Comparison of ENCODE assay signal across 8 cellular contexts in genomic region chr10:104337985-104338735, GRCh38. TPM values are rescaled to one million over a fixed set of nuclear protein-coding genes. Genes with fewer than 3 reads are reported as not detected.
DNase-seq lines count a peak whose midpoint lies in the region; ATAC-seq, FAIRE-seq and TF ChIP-seq lines count a peak whose summit lies in the region.

Gene ITPRIP, minus strand, starts transcription at chr10:104338465. Its CDS starts 22,414 bp downstream, at chr10:104316051.

- peaks cover 18% of the 10 kb centered on the region for H3K23me2 ChIP-seq in H1 (ENCODE audit: low read depth, low read length)

- H4K20me1 ChIP-seq in H1 (replicated peaks in 1 of 2; ENCODE audit: control insufficient read depth in 1 of 2, insufficient read depth in 2 of 2, low read length in 2 of 2) = peaks cover under 1 to 9% of the 10 kb centered on the region in 2 experiments

- H2BK5ac ChIP-seq in H1 (ENCODE audit: low read depth, low read length) = peak within 1 kb of the TSS; percentile 89

- peak within 1 kb of the TSS; percentile 94 for H2BK12ac ChIP-seq in H1 (ENCODE audit: low read depth, low read length)

- no peak within 1 kb of the TSS for H3K23ac ChIP-seq in H1 (ENCODE audit: insufficient read length)

- WGBS in H1 (ENCODE audit: extremely low coverage in 1 of 2, insufficient coverage in 1 of 2, insufficient read length in 1 of 2, insufficient replicate concordance in 2 of 2, low coverage in 1 of 2, low lambda C conversion rate in 2 of 2, missing lambda C conversion rate in 1 of 2), 2 experiments = 0% methylated on average over 70 of the region's 70 CpGs; no CpG with 5 or more reads in 1 of the 2 experiments

- no peaks in the 10 kb centered on the region for H3K36me3 ChIP-seq in H1 (ENCODE audit: control insufficient read depth in 2 of 4, insufficient read depth in 4 of 4, low read length in 3 of 4)

- H2BK20ac ChIP-seq in H1 (ENCODE audit: low read length) = 0 out of 2 replicates have a peak within 1 kb of the TSS, but pooled peaks have one; percentile 40

- peak within 1 kb of the TSS; percentile 71 for H3K56ac ChIP-seq in H1 (replicated peaks; ENCODE audit: insufficient read length, low read depth, low read length)

- POLR2A ChIA-PET in H1 (lab: Charles Lee; ENCODE audit: partially characterized antibody) = interaction anchor here (0.7 to 4.2 kb wide), 18 partner anchors 9 to 355 kb away, joined by 3 to 37 read pairs (median 4); partner anchors contain the start of gene GSTO1

- H3K79me2 ChIP-seq in H1 (ENCODE audit: control insufficient read depth in 1 of 2, insufficient read depth in 2 of 2, low read length in 2 of 2) = peaks cover 19 to 46% of the 10 kb centered on the region in 2 experiments

- ATAC-seq in GM18502 (IDR thresholded peaks at IDR 0.05; ENCODE audit: poor library complexity, unreplicated experiment) (peak; percentile 73), HG02943 (IDR thresholded peaks at IDR 0.05; ENCODE audit: low read depth, unreplicated experiment) (peak; percentile 68)

- peak in 1 of 2 experiments; percentile 79; a peak in 2 of 3 replicates for TF ChIP-seq POLR2A in H1 (IDR thresholded peaks at IDR 0.05; ENCODE audit: control extremely low read depth in 1 of 2, low read depth in 2 of 2, low read length in 2 of 2)

- H3K9me3 ChIP-seq in H1 (ENCODE audit: insufficient read depth in 2 of 2, low read depth in 1 of 2, low read length in 1 of 2) = no peaks in the 10 kb centered on the region

- peak within 1 kb of the TSS; percentile 93 for H4K91ac ChIP-seq in H1 (replicated peaks; ENCODE audit: insufficient read length, low read length)

- peak within 1 kb of the TSS; percentile 94 for H3K4ac ChIP-seq in H1 (replicated peaks; ENCODE audit: insufficient read length, low read depth, low read length)

- H4K8ac ChIP-seq in H1 (ENCODE audit: extremely low read depth, insufficient read depth, low read length) = peak within 1 kb of the TSS; percentile 93

- H2BK120ac ChIP-seq in H1 (replicated peaks; ENCODE audit: low read depth, low read length) = no peak within 1 kb of the TSS

- DNase-seq in NCI-H69 (lab: John Stamatoyannopoulos, UW) = peak; percentile 70
- peak; percentile 91 for DNase-seq in activated CD8-positive, alpha-beta memory T cell treated with anti-CD3 and anti-CD28 coated beads for 24 hours
- DNase-seq in H1 (ENCODE audit: low read depth in 1 of 2, low spot score in 2 of 2) = peak in 1 of 2 experiments; percentile 82
- no peak for DNase-seq in mesenteric fat pad (ENCODE audit: low spot score)
- DNase-seq in stimulated activated CD8-positive, alpha-beta memory T cell treated with anti-CD3 and anti-CD28 coated beads, Interleukin-4, amount 100 ng/mL, for 24 hours (ENCODE audit: low read depth) = peak; percentile 58

- H2AK5ac ChIP-seq in H1 (ENCODE audit: low read depth, low read length) = peak within 1 kb of the TSS; percentile 53; the same call in 1 of the 2 replicates

- peak within 1 kb of the TSS; percentile 45; the same call in 1 of the 2 replicates for H2AFZ ChIP-seq in H1 (ENCODE audit: low read length)

- peaks cover 0 to 2% (median 0%) of the 10 kb centered on the region in 4 experiments; a peak in 1 of 7 replicates for H3K27me3 ChIP-seq in H1 (replicated peaks in 1 of 4; ENCODE audit: control insufficient read depth in 3 of 4, extremely low read depth in 1 of 4, insufficient read depth in 3 of 4, low read length in 3 of 4)

- H4K5ac ChIP-seq in H1 (ENCODE audit: insufficient read length, low read depth, low read length) = peak within 1 kb of the TSS; percentile 98

- H3K14ac ChIP-seq in H1 (ENCODE audit: insufficient read length) = no peak within 1 kb of the TSS

- peak within 1 kb of the TSS; percentile 74 to 98 (median 84) for H3K9ac ChIP-seq in H1 (replicated peaks in 1 of 4; ENCODE audit: extremely low read depth in 1 of 4, low read depth in 3 of 4, low read length in 3 of 4)

- H3K4me2 ChIP-seq in H1 (ENCODE audit: insufficient read depth in 1 of 2, low read depth in 2 of 2, low read length in 2 of 2) = peak within 1 kb of the TSS; percentile 86 to 93

- H3K4me3 ChIP-seq in H1 (ENCODE audit: extremely low read depth in 1 of 4, insufficient read depth in 2 of 4, low read depth in 3 of 4, low read length in 4 of 4) = peak within 1 kb of the TSS; percentile 73 to 90 (median 80)

- H3K79me1 ChIP-seq in H1 (ENCODE audit: low read depth, low read length) = peaks cover 15% of the 10 kb centered on the region

- H3K4me1 ChIP-seq in H1 (replicated peaks in 1 of 4; ENCODE audit: control insufficient read depth in 3 of 4, insufficient read depth in 4 of 4, low read length in 3 of 4) = peaks cover 18 to 32% (median 23%) of the 10 kb centered on the region in 4 experiments

- TF ChIP-seq EP300 in H1 (IDR thresholded peaks at IDR 0.05; ENCODE audit: borderline replicate concordance in 1 of 2, low read depth in 2 of 2, low read length in 2 of 2) = no peak

- TF ChIP-seq RAD21 in H1 (IDR thresholded peaks at IDR 0.05 in 1 of 2, conservative IDR thresholded peaks at IDR 0.05 in 1 of 2; ENCODE audit: low read depth in 2 of 2, low read length in 2 of 2) = no peak

- peak within 1 kb of the TSS; percentile 29; the same call in 1 of the 2 replicates for H2BK15ac ChIP-seq in H1 (ENCODE audit: low read length)

- CTCF ChIA-PET in H1 (lab: Charles Lee; ENCODE audit: partially characterized antibody) = interaction anchor here (0.7 to 7.3 kb wide), 14 partner anchors 8 to 276 kb away, joined by 3 to 86 read pairs (median 6); partner anchors contain the start of gene CFAP58

- H3K18ac ChIP-seq in H1 (ENCODE audit: extremely low read depth, low read length) = peak within 1 kb of the TSS; percentile 96

- no peak for FAIRE-seq in H1 (lab: Jason Lieb, UNC)

- TF ChIP-seq CTCF in 22Rv1 (IDR thresholded peaks at IDR 0.05) = no peak
- peak in 2 of 3 experiments; percentile 21 to 32; a peak in 2 of 4 replicates for TF ChIP-seq CTCF in H1 (IDR thresholded peaks at IDR 0.05; ENCODE audit: control extremely low read depth in 1 of 3, insufficient read depth in 1 of 3, low read depth in 1 of 3, low read length in 3 of 3)

- H3K27ac ChIP-seq in 22Rv1 = peak within 1 kb of the TSS; percentile 97
- H3K27ac ChIP-seq in H1 (ENCODE audit: low read depth, low read length) = peak within 1 kb of the TSS; percentile 87

TF ChIP-seq in H1, 55 proteins besides CTCF, POLR2A, EP300 and RAD21 (continues in another document):
- TF ChIP-seq CHD1 (IDR thresholded peaks at IDR 0.05; ENCODE audit: low read depth, low read length) (no peak), E2F6 (IDR thresholded peaks at IDR 0.05) (no peak; the same call in 1 of the 2 replicates), NRF1 (IDR thresholded peaks at IDR 0.05; ENCODE audit: low read depth, low read length) (no peak), YY1 (IDR thresholded peaks at IDR 0.05; ENCODE audit: low read depth, low read length) (peak; percentile 39; the same call in 1 of the 2 replicates), CTBP2 (IDR thresholded peaks at IDR 0.05; ENCODE audit: borderline replicate concordance, insufficient read depth, insufficient read length, low read length) (no peak), BRCA1 (IDR thresholded peaks at IDR 0.05; ENCODE audit: low read depth, low read length) (no peak), RBBP5 (IDR thresholded peaks at IDR 0.05; ENCODE audit: borderline replicate concordance, low read depth, low read length) (peak; percentile 92), BCL11A (IDR thresholded peaks at IDR 0.05; ENCODE audit: low read depth in 2 of 2, low read length in 2 of 2) (no peak), SP4 (IDR thresholded peaks at IDR 0.05; ENCODE audit: low read length) (no peak), SP2 (IDR thresholded peaks at IDR 0.05; ENCODE audit: low read length) (no peak), KDM5A (IDR thresholded peaks at IDR 0.05; ENCODE audit: low read length) (no peak), GTF2F1 (IDR thresholded peaks at IDR 0.05; ENCODE audit: borderline replicate concordance, low read depth, low read length) (no peak), SUZ12 (IDR thresholded peaks at IDR 0.05; ENCODE audit: low read length) (no peak), SAP30 (IDR thresholded peaks at IDR 0.05; ENCODE audit: insufficient read depth, insufficient replicate concordance, low read length) (no peak), TAF1 (IDR thresholded peaks at IDR 0.05; ENCODE audit: low read depth, low read length) (peak; percentile 13; the same call in 1 of the 2 replicates), SIRT6 (IDR thresholded peaks at IDR 0.05; ENCODE audit: low read length) (no peak), SP1 (IDR thresholded peaks at IDR 0.05; ENCODE audit: low read depth, low read length) (no peak), ATF3 (IDR thresholded peaks at IDR 0.05; ENCODE audit: insufficient read depth, low read depth, low read length) (no peak), ASH2L (IDR thresholded peaks at IDR 0.05; ENCODE audit: low read length) (peak; percentile 71), TAF7 (optimal IDR thresholded peaks at IDR 0.05; ENCODE audit: borderline replicate concordance, low read depth, low read length) (peak; percentile 62), POLR2AphosphoS5 (IDR thresholded peaks at IDR 0.05; ENCODE audit: low read depth, low read length) (peak; percentile 52; the same call in 1 of the 2 replicates), CEBPB (IDR thresholded peaks at IDR 0.05; ENCODE audit: low read depth, low read length) (no peak), FOSL1 (IDR thresholded peaks at IDR 0.05; ENCODE audit: insufficient read depth, low read depth, low read length) (no peak)

RNA-seq across cellular contexts. Expression of gene ITPRIP, which starts in this region (rescaled TPM):
- total RNA-seq in H1 (2021; fragmentation: NEBNext Ultra II Directional; extraction: Animal tissue kit (Norgen Biotek cat#: 25700)) = 16.9 and 17.1 TPM in 2 replicates
- polyA plus RNA-seq in H1 (2011; rRNA removed) = 15.2 and 15.3 TPM in 2 replicates
- polyA plus RNA-seq in H1 (2011; cell fraction: cytosol; rRNA removed) = 11.4 TPM
- 17.8 TPM for polyA plus RNA-seq in H1 (2011; cell fraction: nucleus; rRNA removed)
- 13.9 to 16.3 TPM (median 15.0 TPM) in 4 replicates for polyA plus RNA-seq in H1 (2012, experiment 1 of 2)
- polyA plus RNA-seq in H1 (2012, experiment 2 of 2) = 12.2 TPM
- 20.7 TPM for polyA plus RNA-seq in H1 (2013, experiment 1 of 2)
- polyA plus RNA-seq in H1 (2013, experiment 2 of 2) = 21.2 TPM
- 20.2 and 21.4 TPM in 2 replicates for polyA minus RNA-seq in H1 (2011; rRNA and poly(A)+ RNA removed)
- polyA minus RNA-seq in H1 (2011; cell fraction: cytosol; rRNA and poly(A)+ RNA removed) = 8.9 TPM
- 23.5 TPM for polyA minus RNA-seq in H1 (2011; cell fraction: nucleus; rRNA and poly(A)+ RNA removed)
- 48.3 TPM for total RNA-seq in mesenteric fat pad
